9 cellular contexts compared by ENCODE assay signal in the genomic region with DNA sequence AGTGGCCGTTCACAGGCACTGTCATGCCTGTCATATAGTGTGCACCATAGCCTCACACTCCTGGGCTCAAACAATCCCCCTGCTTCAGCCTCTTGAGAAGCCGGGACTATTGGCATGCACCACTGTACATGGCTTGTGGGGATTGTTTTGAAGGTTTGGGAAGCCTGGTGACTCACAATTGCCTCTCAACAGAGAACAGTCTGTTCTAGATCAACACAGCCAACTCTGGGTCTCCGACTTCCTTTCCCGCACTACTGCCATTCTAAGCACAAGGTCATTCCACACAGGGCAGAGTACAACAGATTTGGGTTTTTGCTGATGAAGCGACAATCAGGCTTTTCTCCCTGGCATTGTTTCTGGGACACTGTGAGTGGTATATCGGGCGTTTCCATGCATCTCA. TPM values are rescaled to one million over a fixed set of nuclear protein-coding genes. Genes with fewer than 3 reads are reported as not detected.
DNase-seq lines count a peak whose midpoint lies in the region; ATAC-seq and TF ChIP-seq lines count a peak whose summit lies in the region.
"Had no signal": no experiment of that assay in that cellular context is flagged by ENCODE, and none has a peak within 500 bp of the region (broad histone marks: within the 10 kb centered on the region; RNA-seq: fewer than 3 reads in every experiment).

No MANE protein-coding gene starts in this region.

- no peak overlapping the region for H2AFZ ChIP-seq in IMR-90 (replicated peaks; ENCODE audit: low read length, poor library complexity)

- no peak for TF ChIP-seq RAD21 in IMR-90 (IDR thresholded peaks at IDR 0.05; ENCODE audit: low read length)

- H3K9me3 ChIP-seq in IMR-90 (ENCODE audit: control insufficient read depth, insufficient read depth, low read length) (no peaks in the 10 kb centered on the region), skeletal muscle tissue (ENCODE audit: control insufficient read depth in 3 of 3, low read length in 3 of 3) (no peaks in the 10 kb centered on the region)

- H3K79me1 ChIP-seq in IMR-90 (ENCODE audit: low read depth in 1 of 2, low read length in 2 of 2) = no peaks in the 10 kb centered on the region

- H3K36me3 ChIP-seq in IMR-90 (ENCODE audit: control insufficient read depth, insufficient read depth, low read length) (no peaks in the 10 kb centered on the region), skeletal muscle tissue (ENCODE audit: control insufficient read depth in 3 of 3, insufficient read depth in 3 of 3, low read length in 3 of 3) (no peaks in the 10 kb centered on the region)

- H3K4me3 ChIP-seq in IMR-90 (ENCODE audit: insufficient read depth, low read depth, low read length) (no peak overlapping the region), dorsolateral prefrontal cortex (peak overlapping the region in 14 of 59 donors; percentile 0 to 49 (median 16)), skeletal muscle tissue (ENCODE audit: low read length in 3 of 3) (peak overlapping the region in 2 of 3 donors; percentile 8 to 24)

- no peak overlapping the region for H3K18ac ChIP-seq in IMR-90 (ENCODE audit: low read depth, low read length)

- no peak overlapping the region for H3K14ac ChIP-seq in IMR-90 (replicated peaks; ENCODE audit: low read depth, low read length)

- DNase-seq in IMR-90 (peak; percentile 46), dorsolateral prefrontal cortex (peak in 5 of 10 donors; percentile 23 to 76 (median 54)), left lobe of liver (ENCODE audit: low spot score) (no peak), ureter (ENCODE audit: low spot score) (no peak), ACHN (no peak), GM19238 (ENCODE audit: insufficient read length, low spot score) (no peak), erythroblast (lab: John Stamatoyannopoulos, UW) (no peak)
- DNase-seq: effector CD8-positive, alpha-beta T cell had no signal

- H4K91ac ChIP-seq in IMR-90 (ENCODE audit: insufficient read depth, low read depth, low read length) = no peak overlapping the region

- H2BK20ac ChIP-seq in IMR-90 (ENCODE audit: low read depth, low read length) = no peak overlapping the region

- CTCF ChIA-PET in IMR-90 (lab: Yijun Ruan, JAX) = no interaction called here

- no peak overlapping the region for H4K5ac ChIP-seq in IMR-90 (ENCODE audit: low read depth, low read length)

- no peak overlapping the region for H3K56ac ChIP-seq in IMR-90 (ENCODE audit: extremely low read depth, insufficient read depth, low read length)

- intact Hi-C loops in IMR-90 (cut with micrococcal nuclease) = no loop called here
- intact Hi-C loops in dorsolateral prefrontal cortex (cut with DNase I) = no loop called here

- TF ChIP-seq POLR2A in IMR-90 (IDR thresholded peaks at IDR 0.05; ENCODE audit: low read depth, low read length) (no peak), erythroblast (IDR thresholded peaks at IDR 0.05; ENCODE audit: low read length) (no peak)

- no peak overlapping the region for H3K4me2 ChIP-seq in IMR-90 (ENCODE audit: low read depth, low read length)

- BruUV-seq in IMR-90 (replicated peaks; lab: Mats Ljungman, UMichigan) = no TSS peak

- H4K8ac ChIP-seq in IMR-90 (ENCODE audit: low read depth in 2 of 2, low read length in 2 of 2) = no peak overlapping the region

- H3K27me3 ChIP-seq in IMR-90 (ENCODE audit: control insufficient read depth, insufficient read depth, low read length) (no peaks in the 10 kb centered on the region), dorsolateral prefrontal cortex (no peaks in the 10 kb centered on the region), skeletal muscle tissue (ENCODE audit: control insufficient read depth in 3 of 3, insufficient read depth in 3 of 3, low read length in 3 of 3) (no peaks in the 10 kb centered on the region)

- H3K23ac ChIP-seq in IMR-90 (ENCODE audit: low read depth, low read length) = no peak overlapping the region

- ATAC-seq in IMR-90 (ENCODE audit: low read depth) (peak; percentile 29; the same call in 1 of the 2 replicates), left lobe of liver (peak; percentile 72)

- dilution Hi-C loops in IMR-90 (cut with HindIII; ENCODE audit: low sequenced_read_pairs, unreplicated experiment) = no loop called here

- no peak overlapping the region for H2BK15ac ChIP-seq in IMR-90 (ENCODE audit: low read depth, low read length)

- in situ Hi-C loops in IMR-90 (cut with MboI; ENCODE audit: low sequenced_read_pairs) = no loop called here
- in situ Hi-C loops in ACHN (cut with HindIII; ENCODE audit: low pct_ligation_motif_present, low pct_unique_long_range_greater_than_20kb, low sequenced_read_pairs) = no loop called here

- H4K20me1 ChIP-seq in IMR-90 (ENCODE audit: insufficient read depth, low read length) = no peaks in the 10 kb centered on the region

- no peak overlapping the region for H2BK5ac ChIP-seq in IMR-90 (ENCODE audit: low read depth, low read length, poor library complexity, severe bottlenecking)

- H3K4me1 ChIP-seq in IMR-90 (ENCODE audit: control insufficient read depth, insufficient read depth, low read length) (no peaks in the 10 kb centered on the region), skeletal muscle tissue (ENCODE audit: control insufficient read depth in 3 of 3, insufficient read depth in 3 of 3, low read length in 3 of 3) (peaks cover 4 to 7% (median 5%) of the 10 kb centered on the region in 3 donors)

- H2BK120ac ChIP-seq in IMR-90 (ENCODE audit: low read depth, low read length) = no peak overlapping the region

- TF ChIP-seq CTCF in IMR-90 (conservative IDR thresholded peaks at IDR 0.05; ENCODE audit: low read depth, low read length) (no peak), dorsolateral prefrontal cortex (IDR thresholded peaks at IDR 0.05 in 54 of 56, conservative IDR thresholded peaks at IDR 0.05 in 2 of 56; ENCODE audit: low read depth in 1 of 56, partially characterized antibody in 56 of 56) (no peak)

- no peak overlapping the region for H2AK9ac ChIP-seq in IMR-90 (replicated peaks; ENCODE audit: low read depth, low read length, poor library complexity)

- POLR2A ChIA-PET in IMR-90 (lab: Charles Lee; ENCODE audit: unreplicated experiment) = no interaction called here

- H3K4ac ChIP-seq in IMR-90 (ENCODE audit: low read depth, low read length) = no peak overlapping the region

- H3K9me1 ChIP-seq in IMR-90 (ENCODE audit: insufficient read depth, low read length) = no peaks in the 10 kb centered on the region

- no peak overlapping the region for H3K27ac ChIP-seq in IMR-90 (ENCODE audit: insufficient read depth, low read length)
- H3K27ac ChIP-seq in dorsolateral prefrontal cortex = peak overlapping the region in 52 of 59 donors; percentile 2 to 86 (median 63)
- no peak overlapping the region for H3K27ac ChIP-seq in skeletal muscle tissue (ENCODE audit: low read depth, low read length)

- H3K9ac ChIP-seq in IMR-90 (ENCODE audit: low read depth, low read length) = no peak overlapping the region
- no peak overlapping the region for H3K9ac ChIP-seq in skeletal muscle tissue (ENCODE audit: low read depth in 1 of 3, low read length in 3 of 3)

- no peak overlapping the region for H2AK5ac ChIP-seq in IMR-90 (ENCODE audit: low read depth, low read length)

- no CpG with 5 or more reads among the region's 7 CpGs for WGBS in IMR-90 (ENCODE audit: extremely low coverage in 2 of 2, insufficient read length in 1 of 2), 2 experiments

TF ChIP-seq in IMR-90, 13 proteins besides CTCF, POLR2A, EP300 and RAD21:
- TF ChIP-seq MXI1 (IDR thresholded peaks at IDR 0.05; ENCODE audit: borderline replicate concordance, low read depth, low read length) (no peak), RFX5 (IDR thresholded peaks at IDR 0.05; ENCODE audit: low read depth, low read length) (no peak), MAZ (IDR thresholded peaks at IDR 0.05; ENCODE audit: borderline replicate concordance, low read depth, low read length) (no peak), MAFK (IDR thresholded peaks at IDR 0.05; ENCODE audit: low read depth, low read length) (no peak), CEBPB (IDR thresholded peaks at IDR 0.05; ENCODE audit: low read depth, low read length) (no peak), NFE2L2 (IDR thresholded peaks at IDR 0.05; ENCODE audit: low read depth, low read length) (no peak), FOS (IDR thresholded peaks at IDR 0.05; ENCODE audit: low read depth, low read length) (no peak), BHLHE40 (IDR thresholded peaks at IDR 0.05; ENCODE audit: low read depth, low read length) (no peak), CHD1 (IDR thresholded peaks at IDR 0.05; ENCODE audit: low read depth, low read length) (no peak), SMC3 (IDR thresholded peaks at IDR 0.05; ENCODE audit: low read depth, low read length) (no peak), RCOR1 (IDR thresholded peaks at IDR 0.05; ENCODE audit: insufficient replicate concordance, low read length) (no peak)
- TF ChIP-seq, protein P1, sequence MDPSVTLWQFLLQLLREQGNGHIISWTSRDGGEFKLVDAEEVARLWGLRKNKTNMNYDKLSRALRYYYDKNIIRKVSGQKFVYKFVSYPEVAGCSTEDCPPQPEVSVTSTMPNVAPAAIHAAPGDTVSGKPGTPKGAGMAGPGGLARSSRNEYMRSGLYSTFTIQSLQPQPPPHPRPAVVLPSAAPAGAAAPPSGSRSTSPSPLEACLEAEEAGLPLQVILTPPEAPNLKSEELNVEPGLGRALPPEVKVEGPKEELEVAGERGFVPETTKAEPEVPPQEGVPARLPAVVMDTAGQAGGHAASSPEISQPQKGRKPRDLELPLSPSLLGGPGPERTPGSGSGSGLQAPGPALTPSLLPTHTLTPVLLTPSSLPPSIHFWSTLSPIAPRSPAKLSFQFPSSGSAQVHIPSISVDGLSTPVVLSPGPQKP (IDR thresholded peaks at IDR 0.05; ENCODE audit: borderline replicate concordance, low read depth, low read length) = no peak
- TF ChIP-seq, protein P2, sequence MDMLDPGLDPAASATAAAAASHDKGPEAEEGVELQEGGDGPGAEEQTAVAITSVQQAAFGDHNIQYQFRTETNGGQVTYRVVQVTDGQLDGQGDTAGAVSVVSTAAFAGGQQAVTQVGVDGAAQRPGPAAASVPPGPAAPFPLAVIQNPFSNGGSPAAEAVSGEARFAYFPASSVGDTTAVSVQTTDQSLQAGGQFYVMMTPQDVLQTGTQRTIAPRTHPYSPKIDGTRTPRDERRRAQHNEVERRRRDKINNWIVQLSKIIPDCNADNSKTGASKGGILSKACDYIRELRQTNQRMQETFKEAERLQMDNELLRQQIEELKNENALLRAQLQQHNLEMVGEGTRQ (IDR thresholded peaks at IDR 0.05; ENCODE audit: low read depth, low read length) = no peak

RNA-seq across cellular contexts. Expression of gene AHCTF1, which starts 15.5 kb away (rescaled TPM):
- 29.0 and 40.3 TPM in 2 replicates for total RNA-seq in IMR-90 (2012; rRNA removed)
- polyA plus RNA-seq in IMR-90 (2012; rRNA removed) = 7.4 and 8.9 TPM in 2 replicates
- polyA plus RNA-seq in IMR-90 (2012; cell fraction: cytosol; rRNA removed) = 0.85 and 1.5 TPM in 2 replicates
- polyA plus RNA-seq in IMR-90 (2012; cell fraction: nucleus; rRNA removed; ENCODE audit: low replicate concordance) = 1.9 and 14.9 TPM in 2 replicates
- 10 to 100 TPM; 28.7 to 55.3 (median 41.8) TPM for total RNA-seq in dorsolateral prefrontal cortex
- total RNA-seq in left lobe of liver = 10.5 TPM
- 19.3 TPM for total RNA-seq in skeletal muscle tissue
- 35.1 TPM for total RNA-seq in ureter

Comparison
In these comparisons a context has a peak if more than half of its experiments do, and no peak if none do; other contexts are left out.
1. H3K27ac ChIP-seq: peak in dorsolateral prefrontal cortex (52 of 59); none in IMR-90 (single experiment) and skeletal muscle tissue (single experiment).